Comparison of ENCODE assay signal across 1 cellular context in genomic region chr4:152106781-152107321, GRCh38.
TF ChIP-seq lines count a peak whose summit lies in the region.

No MANE protein-coding gene starts in this region.

TF ChIP-seq in HCT116, 20 proteins besides CTCF, POLR2A, EP300 and RAD21 (continued from another document):
- TF ChIP-seq REST (IDR thresholded peaks at IDR 0.05; ENCODE audit: low read depth): no peak
- no peak for TF ChIP-seq EGR1 (IDR thresholded peaks at IDR 0.05; ENCODE audit: low read depth)
- no peak for TF ChIP-seq CEBPB (IDR thresholded peaks at IDR 0.05; ENCODE audit: low read depth)
- no peak for TF ChIP-seq ZFX (IDR thresholded peaks at IDR 0.05)
- no peak for TF ChIP-seq ATF3 (IDR thresholded peaks at IDR 0.05)
- TF ChIP-seq MAX (IDR thresholded peaks at IDR 0.05): no peak
- no peak for TF ChIP-seq EZH2 (IDR thresholded peaks at IDR 0.05)
- TF ChIP-seq SIN3A (IDR thresholded peaks at IDR 0.05; ENCODE audit: low read depth): no peak
